ENCODE assay signal across 8 cellular contexts in the genomic region with DNA sequence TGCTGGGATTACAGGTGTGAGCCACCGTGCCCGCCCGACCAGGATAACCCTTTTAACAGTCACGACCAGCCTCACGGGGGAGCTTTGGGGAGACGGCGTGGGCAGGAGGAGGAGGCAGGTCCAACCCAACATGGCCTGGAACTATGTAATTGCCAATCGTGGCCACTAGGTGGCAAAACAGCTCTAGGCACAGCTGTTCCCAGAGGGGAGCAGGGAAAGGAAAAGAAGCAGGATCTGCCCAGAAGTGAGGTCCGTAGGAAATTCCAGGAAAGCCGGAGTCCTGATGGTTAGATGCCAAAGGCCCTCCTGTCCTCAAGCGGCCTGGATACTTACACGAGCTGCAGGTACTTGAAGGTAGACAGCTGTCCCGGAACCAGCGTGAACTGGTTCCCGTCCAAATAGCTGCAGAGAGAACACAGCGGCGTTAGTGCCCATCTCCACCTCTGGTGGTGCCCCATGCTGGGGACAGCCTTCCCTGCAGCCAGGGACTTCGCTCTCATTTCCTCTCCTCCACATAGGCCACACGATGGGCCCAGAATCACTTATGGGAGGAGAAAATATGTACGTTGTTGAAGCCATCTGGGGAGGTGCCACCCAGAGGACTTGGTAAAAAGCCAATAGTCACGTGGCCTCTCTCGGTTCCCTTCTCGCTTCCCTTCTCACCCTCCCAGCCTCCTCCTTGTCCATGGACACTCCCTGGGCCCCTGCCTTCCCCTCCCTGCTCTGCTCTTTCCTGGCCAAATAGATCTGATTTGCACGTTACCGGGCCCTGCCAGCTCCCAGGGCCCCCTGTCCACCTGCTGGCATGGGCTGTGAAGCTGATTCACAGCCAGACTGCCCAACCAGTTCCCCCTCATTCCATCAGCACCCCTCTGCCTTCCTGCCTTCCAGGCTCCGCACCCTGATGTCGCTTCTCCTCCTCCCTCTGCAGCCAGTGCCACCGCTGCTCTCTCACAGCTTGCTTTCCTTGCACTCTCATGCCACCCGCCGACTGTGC.
A peak's percentile ranks its signal among the peaks of the same experiment; 100 is the strongest.
DNase-seq lines count a peak whose midpoint lies in the region; ATAC-seq and TF ChIP-seq lines count a peak whose summit lies in the region.

No MANE protein-coding gene starts in this region.

- no peaks in the 10 kb centered on the region for H3K36me3 ChIP-seq in psoas muscle (ENCODE audit: insufficient read depth in 1 of 2, low read depth in 1 of 2)

- peak; percentile 87 for ATAC-seq in activated naive CD8-positive, alpha-beta T cell treated with anti-CD3 and anti-CD28 coated beads, Interleukin-2, amount 10 ng/mL, durations not matched to agents 7 days and 5 days (ENCODE audit: low read depth)
- peak; percentile 92 to 96 for ATAC-seq in left cardiac atrium
- peak; percentile 83 to 96 (median 92) for ATAC-seq in psoas muscle

- WGBS in psoas muscle, 3 donors = 19 to 25% (median 20%) methylated on average over 30 of the region's 30 CpGs

- peaks cover 18% of the 10 kb centered on the region for H3K27me3 Mint-ChIP-seq in activated naive CD8-positive, alpha-beta T cell treated with anti-CD3 and anti-CD28 coated beads, Interleukin-2, amount 10 ng/mL, durations not matched to agents 7 days and 5 days

- DNase-seq in DMS153 (lab: John Stamatoyannopoulos, UW) (peak; percentile 73), H4 (ENCODE audit: low spot score) (peak; percentile 80), NCI-H1048 (lab: John Stamatoyannopoulos, UW) (peak; percentile 42), SKM-1 (lab: John Stamatoyannopoulos, UW; ENCODE audit: unreplicated experiment) (peak; percentile 55), left cardiac atrium (peak; percentile 79), psoas muscle (peak; percentile 73 to 84), ureter (ENCODE audit: low spot score) (peak; percentile 85)
- peak; percentile 69 for DNase-seq in activated naive CD8-positive, alpha-beta T cell treated with anti-CD3 and anti-CD28 coated beads, Interleukin-2, amount 10 ng/mL, durations not matched to agents 7 days and 5 days

- intact Hi-C loops in left cardiac atrium (cut with DNase I) = no loop called here
- intact Hi-C loops in psoas muscle (cut with DNase I) = loop anchor here in 1 of 2 donors (2.0 to 5.0 kb wide), 2 partner anchors 35 to 79 kb away; no protein-coding TSS in a partner anchor

- no peaks in the 10 kb centered on the region for H3K9me3 ChIP-seq in psoas muscle

- no peaks in the 10 kb centered on the region for H3K27me3 ChIP-seq in psoas muscle (ENCODE audit: insufficient read depth in 3 of 3, low read length in 2 of 3)

- H3K4me3 Mint-ChIP-seq in activated naive CD8-positive, alpha-beta T cell treated with anti-CD3 and anti-CD28 coated beads, Interleukin-2, amount 10 ng/mL, durations not matched to agents 7 days and 5 days = peak overlapping the region; percentile 69

- H3K27ac Mint-ChIP-seq in activated naive CD8-positive, alpha-beta T cell treated with anti-CD3 and anti-CD28 coated beads, Interleukin-2, amount 10 ng/mL, durations not matched to agents 7 days and 5 days = peak overlapping the region; percentile 10

- H3K4me1 Mint-ChIP-seq in activated naive CD8-positive, alpha-beta T cell treated with anti-CD3 and anti-CD28 coated beads, Interleukin-2, amount 10 ng/mL, durations not matched to agents 7 days and 5 days = peaks cover 10% of the 10 kb centered on the region

- H3K4me3 ChIP-seq in psoas muscle = peak overlapping the region; percentile 56

- POLR2A ChIA-PET in activated naive CD8-positive, alpha-beta T cell treated with anti-CD3 and anti-CD28 coated beads, Interleukin-2, amount 10 ng/mL, durations not matched to agents 7 days and 5 days (lab: Charles Lee) = no interaction called here

- TF ChIP-seq CTCF in psoas muscle (IDR thresholded peaks at IDR 0.05) = peak; percentile 85

- H3K27ac ChIP-seq in psoas muscle = no peak overlapping the region

- no peaks in the 10 kb centered on the region for H3K9me3 Mint-ChIP-seq in activated naive CD8-positive, alpha-beta T cell treated with anti-CD3 and anti-CD28 coated beads, Interleukin-2, amount 10 ng/mL, durations not matched to agents 7 days and 5 days

- H3K4me1 ChIP-seq in psoas muscle = peaks cover 5% of the 10 kb centered on the region

- no peaks in the 10 kb centered on the region for H3K36me3 Mint-ChIP-seq in activated naive CD8-positive, alpha-beta T cell treated with anti-CD3 and anti-CD28 coated beads, Interleukin-2, amount 10 ng/mL, durations not matched to agents 7 days and 5 days
